In genomic region chr3:12421132-12421531, GRCh38 we compare ENCODE assay signal across 18 cellular contexts.
"Had no signal": no experiment of that assay in that cellular context is flagged by ENCODE, and none has a peak within 500 bp of the region (broad histone marks: within the 10 kb centered on the region; RNA-seq: fewer than 3 reads in every experiment).

No MANE protein-coding gene starts in this region.

- DNase-seq: activated CD8-positive, alpha-beta memory T cell treated with anti-CD3 and anti-CD28 coated beads for 24 hours; activated CD8-positive, alpha-beta memory T cell treated with anti-CD3 and anti-CD28 coated beads, Interleukin-2, amount 50 U/mL, for 4 hours; activated naive CD4-positive, alpha-beta T cell; activated T-cell treated with anti-CD3 and anti-CD28 coated beads, Interleukin-2, amount 50 U/mL, for 24 hours; central memory CD4-positive, alpha-beta T cell; dorsolateral prefrontal cortex; effector memory CD8-positive, alpha-beta T cell; glutamatergic neuron; immature natural killer cell; left ventricle myocardium superior; mammary epithelial cell; midbrain; nephron progenitor cell; stomach; T-helper 9 cell; trophoblast cell had no signal

- H3K27me3 ChIP-seq: dorsolateral prefrontal cortex, hepatocyte, stomach had no signal

- H3K4me3 ChIP-seq: dorsolateral prefrontal cortex, hepatocyte, smooth muscle cell, stomach had no signal

- H3K9me3 ChIP-seq: stomach had no signal

- H3K27ac ChIP-seq: dorsolateral prefrontal cortex, hepatocyte, stomach had no signal
